Comparison of ENCODE assay signal across 8 cellular contexts in the genomic region with DNA sequence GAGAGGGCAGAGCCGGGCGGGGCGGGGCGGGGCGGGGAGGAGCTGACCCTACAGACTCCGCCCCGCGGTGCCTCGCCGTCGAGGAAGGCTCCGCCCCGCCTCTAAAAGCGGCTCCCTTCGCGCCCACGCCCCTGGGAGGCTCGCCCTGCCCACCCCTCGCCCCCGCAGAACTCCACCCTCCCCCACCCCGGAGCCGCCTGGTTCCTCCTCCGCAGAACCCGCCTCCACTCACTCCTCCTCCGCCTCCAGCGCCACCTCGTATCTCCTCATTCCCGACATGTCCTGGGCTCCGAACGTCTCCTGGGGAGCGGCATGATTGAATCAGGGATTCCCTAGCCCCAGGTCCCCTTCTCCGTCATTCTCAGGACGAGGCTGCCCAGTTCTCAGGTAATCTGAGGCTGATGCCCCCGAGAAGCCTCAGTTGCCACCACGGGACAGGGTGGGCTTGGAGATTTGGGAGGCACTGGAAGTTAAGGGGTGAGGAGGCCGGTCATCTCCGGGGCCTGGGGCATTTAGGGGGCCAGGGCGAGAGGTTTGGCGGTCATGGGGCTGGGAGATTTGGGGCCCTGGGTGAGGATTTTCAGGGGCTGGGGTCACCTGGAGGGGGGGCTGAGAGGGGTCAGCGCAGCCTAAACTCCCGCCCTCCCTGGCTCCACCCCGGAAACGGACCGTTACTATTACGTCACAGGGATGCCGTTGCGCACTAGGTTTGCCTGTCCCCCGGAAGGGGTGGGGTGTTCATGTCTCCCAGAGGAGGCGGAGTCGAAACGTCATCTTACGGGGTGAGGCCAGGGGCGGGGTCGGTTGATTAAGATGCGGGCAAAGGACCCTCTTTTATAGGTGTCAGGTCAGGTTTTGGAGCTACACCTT. TPM values are rescaled to one million over a fixed set of nuclear protein-coding genes. Genes with fewer than 3 reads are reported as not detected.
DNase-seq lines count a peak whose midpoint lies in the region; ATAC-seq, FAIRE-seq and TF ChIP-seq lines count a peak whose summit lies in the region.

No MANE protein-coding gene starts in this region.

- peak overlapping the region; percentile 82 for H3K27ac Mint-ChIP-seq in activated T-helper 2 cell treated with anti-CD3 and anti-CD28 coated beads, Interferon-gamma antibody, Interleukin-2, Interleukin-4, amounts not matched to agents 10 μg/mL and 5 μg/mL and 100 μg/mL, durations not matched to agents 14 hours and 24 hours and 36 hours
- H3K27ac Mint-ChIP-seq in naive thymus-derived CD4-positive, alpha-beta T cell = peak overlapping the region; percentile 86 to 98 (median 97)

- no peak for FAIRE-seq in D721Med (lab: Jason Lieb, UNC)

- H2AFZ ChIP-seq in fibroblast of lung (ENCODE audit: low read length) = peak overlapping the region; percentile 73

- peak overlapping the region; percentile 93 for H3K4me2 ChIP-seq in fibroblast of lung (ENCODE audit: extremely low read depth, insufficient read depth, low read length)

- H3K9ac ChIP-seq in fibroblast of lung (ENCODE audit: insufficient read depth, low read length) = peak overlapping the region; percentile 91

- intact Hi-C loops in activated T-helper 2 cell treated with anti-CD3 and anti-CD28 coated beads, Interferon-gamma antibody, Interleukin-2, Interleukin-4, amounts not matched to agents 10 μg/mL and 5 μg/mL and 100 μg/mL, durations not matched to agents 14 hours and 24 hours and 36 hours (cut with micrococcal nuclease) = loop anchor here (2.0 kb wide), 2 partner anchors 19 to 27 kb away; partner anchors contain the start of gene GALT
- intact Hi-C loops in naive thymus-derived CD4-positive, alpha-beta T cell (cut with micrococcal nuclease) = loop anchor here (1.0 to 10.0 kb wide), 23 partner anchors 19 to 1501 kb away; partner anchors contain the start of genes CREB3 (in 2 of the 2), DNAI1 (in 2 of the 2), DNAJB5 (in 2 of the 2) and FAM219A (in 2 of the 2)

- no peaks in the 10 kb centered on the region for H3K27me3 Mint-ChIP-seq in activated T-helper 2 cell treated with anti-CD3 and anti-CD28 coated beads, Interferon-gamma antibody, Interleukin-2, Interleukin-4, amounts not matched to agents 10 μg/mL and 5 μg/mL and 100 μg/mL, durations not matched to agents 14 hours and 24 hours and 36 hours (ENCODE audit: low read depth)
- no peaks in the 10 kb centered on the region for H3K27me3 Mint-ChIP-seq in naive thymus-derived CD4-positive, alpha-beta T cell

- H3K27me3 ChIP-seq in fibroblast of lung (ENCODE audit: control insufficient read depth, insufficient read depth, low read length) = no peaks in the 10 kb centered on the region
- no peaks in the 10 kb centered on the region for H3K27me3 ChIP-seq in naive thymus-derived CD4-positive, alpha-beta T cell (ENCODE audit: control insufficient read depth in 2 of 2, insufficient read depth in 2 of 2, low read length in 2 of 2)

- peak; percentile 94 for DNase-seq in D721Med (ENCODE audit: insufficient read length, low spot score)
- DNase-seq in LHCN-M2 (ENCODE audit: low read depth) = peak; percentile 92
- peak; percentile 100 for DNase-seq in RWPE1 (ENCODE audit: low spot score)
- peak; percentile 83 for DNase-seq in activated T-helper 2 cell treated with anti-CD3 and anti-CD28 coated beads, Interferon-gamma antibody, Interleukin-2, Interleukin-4, amounts not matched to agents 10 μg/mL and 5 μg/mL and 100 μg/mL, durations not matched to agents 14 hours and 24 hours and 36 hours (ENCODE audit: low spot score)
- peak; percentile 91 to 95 for DNase-seq in fibroblast of lung (ENCODE audit: low read depth in 2 of 2)
- DNase-seq in naive thymus-derived CD4-positive, alpha-beta T cell = peak; percentile 74 to 90 (median 84)
- peak; percentile 57 to 84 for DNase-seq in stimulated activated CD8-positive, alpha-beta memory T cell treated with anti-CD3 and anti-CD28 coated beads, Interleukin-7, amount 100 ng/mL, for 48 hours (ENCODE audit: extremely low read depth in 1 of 2, low read depth in 1 of 2)

- H3K36me3 ChIP-seq in fibroblast of lung (ENCODE audit: control insufficient read depth, insufficient read depth, low read length) = peaks cover 3% of the 10 kb centered on the region
- H3K36me3 ChIP-seq in naive thymus-derived CD4-positive, alpha-beta T cell (ENCODE audit: control insufficient read depth in 2 of 3, insufficient read depth in 3 of 3, low read length in 3 of 3) = peaks cover 0 to 10% (median 0%) of the 10 kb centered on the region in 3 experiments

- H3K4me3 ChIP-seq in fibroblast of lung (replicated peaks in 1 of 4; ENCODE audit: control extremely low read depth in 1 of 4, insufficient read depth in 1 of 4, low read depth in 3 of 4, low read length in 4 of 4) = peak overlapping the region; percentile 64 to 99 (median 92)
- peak overlapping the region; percentile 99 for H3K4me3 ChIP-seq in naive thymus-derived CD4-positive, alpha-beta T cell (ENCODE audit: low read length)

- peak overlapping the region; percentile 85 for H3K4me3 Mint-ChIP-seq in activated T-helper 2 cell treated with anti-CD3 and anti-CD28 coated beads, Interferon-gamma antibody, Interleukin-2, Interleukin-4, amounts not matched to agents 10 μg/mL and 5 μg/mL and 100 μg/mL, durations not matched to agents 14 hours and 24 hours and 36 hours (ENCODE audit: low read depth)
- H3K4me3 Mint-ChIP-seq in naive thymus-derived CD4-positive, alpha-beta T cell = peak overlapping the region; percentile 89 to 97 (median 94)

- no peaks in the 10 kb centered on the region for H4K20me1 ChIP-seq in fibroblast of lung (ENCODE audit: control insufficient read depth, extremely low read depth, insufficient read depth, low read length)

- peaks cover 9% of the 10 kb centered on the region for H3K4me1 ChIP-seq in fibroblast of lung (ENCODE audit: control insufficient read depth, extremely low read depth, insufficient read depth, low read length)
- peaks cover 33 to 40% of the 10 kb centered on the region in 2 donors for H3K4me1 ChIP-seq in naive thymus-derived CD4-positive, alpha-beta T cell (ENCODE audit: control insufficient read depth in 2 of 2, insufficient read depth in 2 of 2, low read length in 2 of 2)

- peaks cover 34% of the 10 kb centered on the region for H3K36me3 Mint-ChIP-seq in activated T-helper 2 cell treated with anti-CD3 and anti-CD28 coated beads, Interferon-gamma antibody, Interleukin-2, Interleukin-4, amounts not matched to agents 10 μg/mL and 5 μg/mL and 100 μg/mL, durations not matched to agents 14 hours and 24 hours and 36 hours (ENCODE audit: low read depth)
- peaks cover 0 to 44% (median 25%) of the 10 kb centered on the region in 5 donors for H3K36me3 Mint-ChIP-seq in naive thymus-derived CD4-positive, alpha-beta T cell

- POLR2A ChIA-PET in RWPE1 (lab: Yijun Ruan, JAX; ENCODE audit: low non-redundant PET) = interaction anchor here (1.3 kb wide), 2 partner anchors 14 to 19 kb away, joined by 4 read pairs; partner anchors contain the start of genes GALT and IL11RA
- POLR2A ChIA-PET in naive thymus-derived CD4-positive, alpha-beta T cell (lab: Charles Lee) = interaction anchor here (0.8 to 6.8 kb wide), 6 partner anchors 17 to 288 kb away, joined by 3 to 79 read pairs (median 10); partner anchors contain the start of genes GALT and SIGMAR1

- H3K4me1 Mint-ChIP-seq in activated T-helper 2 cell treated with anti-CD3 and anti-CD28 coated beads, Interferon-gamma antibody, Interleukin-2, Interleukin-4, amounts not matched to agents 10 μg/mL and 5 μg/mL and 100 μg/mL, durations not matched to agents 14 hours and 24 hours and 36 hours (ENCODE audit: low read depth) = peaks cover 34% of the 10 kb centered on the region
- H3K4me1 Mint-ChIP-seq in naive thymus-derived CD4-positive, alpha-beta T cell = peaks cover 37 to 58% (median 50%) of the 10 kb centered on the region in 7 donors

- ATAC-seq in GM21825 (IDR thresholded peaks at IDR 0.05; ENCODE audit: unreplicated experiment) = peak; percentile 68
- ATAC-seq in naive thymus-derived CD4-positive, alpha-beta T cell = peak; percentile 90

- CTCF ChIA-PET in RWPE1 (lab: Yijun Ruan, JAX) = interaction anchor here (0.6 kb wide), 1 partner anchor 230 kb away, joined by 3 read pairs; no protein-coding TSS in a partner anchor
- CTCF ChIA-PET in naive thymus-derived CD4-positive, alpha-beta T cell (lab: Charles Lee) = interaction anchor here (1.0 to 6.0 kb wide), 8 partner anchors 10 to 54 kb away, joined by 4 to 50 read pairs (median 7); partner anchors contain the start of genes GALT and SIGMAR1

- H3K79me2 ChIP-seq in fibroblast of lung (ENCODE audit: control insufficient read depth, insufficient read depth, low read length) = peaks cover 17% of the 10 kb centered on the region

- H3K27ac ChIP-seq in RWPE1 (peak overlapping the region; percentile 93), fibroblast of lung (ENCODE audit: insufficient read depth, low read length) (peak overlapping the region; percentile 99)
- peak overlapping the region; percentile 98 for H3K27ac ChIP-seq in naive thymus-derived CD4-positive, alpha-beta T cell (ENCODE audit: low read depth, low read length)

- no peaks in the 10 kb centered on the region for H3K9me3 ChIP-seq in fibroblast of lung (ENCODE audit: control insufficient read depth, insufficient read depth, low read depth, low read length)
- peaks cover 0 to 13% (median 0%) of the 10 kb centered on the region in 3 experiments for H3K9me3 ChIP-seq in naive thymus-derived CD4-positive, alpha-beta T cell (ENCODE audit: control insufficient read depth in 2 of 3, low read length in 3 of 3)

- no peak for TF ChIP-seq CTCF in D721Med (IDR thresholded peaks at IDR 0.05; ENCODE audit: insufficient read depth, missing control alignments)
- TF ChIP-seq CTCF in RWPE1 (conservative IDR thresholded peaks at IDR 0.05; ENCODE audit: low read depth) = no peak
- TF ChIP-seq CTCF in fibroblast of lung (conservative IDR thresholded peaks at IDR 0.05 in 1 of 2, IDR thresholded peaks at IDR 0.05 in 1 of 2; ENCODE audit: low read depth in 1 of 2, low read length in 2 of 2) = no peak

- peaks cover 9% of the 10 kb centered on the region for H3K9me3 Mint-ChIP-seq in activated T-helper 2 cell treated with anti-CD3 and anti-CD28 coated beads, Interferon-gamma antibody, Interleukin-2, Interleukin-4, amounts not matched to agents 10 μg/mL and 5 μg/mL and 100 μg/mL, durations not matched to agents 14 hours and 24 hours and 36 hours
- peaks cover 0 to 20% (median 10%) of the 10 kb centered on the region in 11 donors for H3K9me3 Mint-ChIP-seq in naive thymus-derived CD4-positive, alpha-beta T cell

RNA-seq across cellular contexts. Expression of gene CCL27, which starts 3.2 kb away (rescaled TPM):
- not detected in 2 replicates for total RNA-seq in LHCN-M2 (2014; rRNA removed)
- polyA plus RNA-seq in LHCN-M2 (2012) = not detected
- total RNA-seq in activated T-helper 2 cell treated with anti-CD3 and anti-CD28 coated beads, Interferon-gamma antibody, Interleukin-2, Interleukin-4, amounts not matched to agents 10 μg/mL and 5 μg/mL and 100 μg/mL, durations not matched to agents 14 hours and 24 hours and 36 hours = 0.25 and 0.55 TPM in 2 replicates
- total RNA-seq in fibroblast of lung = 0.26 TPM in 1 of 2 replicates, not detected in the other
- 0.09 TPM in 1 of 2 replicates, not detected in the other for polyA plus RNA-seq in fibroblast of lung
- 0.23 TPM in 1 of 2 replicates, not detected in the other for polyA plus RNA-seq in fibroblast of lung (2012)
- not detected in 2 replicates for polyA minus RNA-seq in fibroblast of lung (ENCODE audit: low replicate concordance)
- not detected for total RNA-seq in naive thymus-derived CD4-positive, alpha-beta T cell
- polyA plus RNA-seq in naive thymus-derived CD4-positive, alpha-beta T cell = not detected

RNA-seq across cellular contexts. Expression of gene IL11RA, which starts 13.6 kb away (rescaled TPM):
- total RNA-seq in LHCN-M2 (2014; rRNA removed) (15.7 and 19.9 TPM in 2 replicates), fibroblast of lung (6.9 and 8.2 TPM in 2 replicates)
- 16.4 TPM for polyA plus RNA-seq in LHCN-M2 (2012)
- 27.4 and 33.8 TPM in 2 replicates for total RNA-seq in activated T-helper 2 cell treated with anti-CD3 and anti-CD28 coated beads, Interferon-gamma antibody, Interleukin-2, Interleukin-4, amounts not matched to agents 10 μg/mL and 5 μg/mL and 100 μg/mL, durations not matched to agents 14 hours and 24 hours and 36 hours
- polyA plus RNA-seq in fibroblast of lung = 3.1 and 5.0 TPM in 2 replicates
- 5.8 and 6.1 TPM in 2 replicates for polyA plus RNA-seq in fibroblast of lung (2012)
- polyA minus RNA-seq in fibroblast of lung (ENCODE audit: low replicate concordance) = 3.9 and 8.7 TPM in 2 replicates
- total RNA-seq in naive thymus-derived CD4-positive, alpha-beta T cell = 100 to 1,000 TPM in 4 of 5 experiments, 10 to 100 TPM in 1; 81.7 to 185 (median 144) TPM
- 1 to 10 TPM; 8.5 to 8.6 TPM for polyA plus RNA-seq in naive thymus-derived CD4-positive, alpha-beta T cell

RNA-seq across cellular contexts. Expression of gene GALT, which starts 19.1 kb away (rescaled TPM):
- total RNA-seq in LHCN-M2 (2014; rRNA removed) (27.7 and 29.6 TPM in 2 replicates), fibroblast of lung (27.2 and 29.1 TPM in 2 replicates)
- 25.9 TPM for polyA plus RNA-seq in LHCN-M2 (2012)
- 74.3 and 78.4 TPM in 2 replicates for total RNA-seq in activated T-helper 2 cell treated with anti-CD3 and anti-CD28 coated beads, Interferon-gamma antibody, Interleukin-2, Interleukin-4, amounts not matched to agents 10 μg/mL and 5 μg/mL and 100 μg/mL, durations not matched to agents 14 hours and 24 hours and 36 hours
- polyA plus RNA-seq in fibroblast of lung = 13.9 and 20.1 TPM in 2 replicates
- 16.8 and 22.7 TPM in 2 replicates for polyA plus RNA-seq in fibroblast of lung (2012)
- 14.0 and 32.5 TPM in 2 replicates for polyA minus RNA-seq in fibroblast of lung (ENCODE audit: low replicate concordance)
- 100 to 1,000 TPM; 126 to 217 (median 162) TPM for total RNA-seq in naive thymus-derived CD4-positive, alpha-beta T cell
- polyA plus RNA-seq in naive thymus-derived CD4-positive, alpha-beta T cell = 10 to 100 TPM; 57.6 to 59.1 TPM

RNA-seq across cellular contexts. Expression of gene CCL19, which starts 25.5 kb away (rescaled TPM):
- total RNA-seq in LHCN-M2 (2014; rRNA removed) = not detected in 2 replicates
- not detected for polyA plus RNA-seq in LHCN-M2 (2012)
- total RNA-seq in activated T-helper 2 cell treated with anti-CD3 and anti-CD28 coated beads, Interferon-gamma antibody, Interleukin-2, Interleukin-4, amounts not matched to agents 10 μg/mL and 5 μg/mL and 100 μg/mL, durations not matched to agents 14 hours and 24 hours and 36 hours = not detected in 2 replicates
- not detected in 2 replicates for total RNA-seq in fibroblast of lung
- polyA plus RNA-seq in fibroblast of lung = not detected in 2 replicates
- polyA plus RNA-seq in fibroblast of lung (2012) = not detected in 2 replicates
- polyA minus RNA-seq in fibroblast of lung (ENCODE audit: low replicate concordance) = not detected in 2 replicates
- not detected for total RNA-seq in naive thymus-derived CD4-positive, alpha-beta T cell
- not detected for polyA plus RNA-seq in naive thymus-derived CD4-positive, alpha-beta T cell

RNA-seq across cellular contexts. Expression of gene SIGMAR1, which starts 28.0 kb away (rescaled TPM):
- total RNA-seq in LHCN-M2 (2014; rRNA removed) (222 and 273 TPM in 2 replicates), fibroblast of lung (23.4 and 52.5 TPM in 2 replicates)
- 123 TPM for polyA plus RNA-seq in LHCN-M2 (2012)
- 105 and 109 TPM in 2 replicates for total RNA-seq in activated T-helper 2 cell treated with anti-CD3 and anti-CD28 coated beads, Interferon-gamma antibody, Interleukin-2, Interleukin-4, amounts not matched to agents 10 μg/mL and 5 μg/mL and 100 μg/mL, durations not matched to agents 14 hours and 24 hours and 36 hours
- 61.2 and 87.2 TPM in 2 replicates for polyA plus RNA-seq in fibroblast of lung
- 90.1 and 133 TPM in 2 replicates for polyA plus RNA-seq in fibroblast of lung (2012)
- 114 and 160 TPM in 2 replicates for polyA minus RNA-seq in fibroblast of lung (ENCODE audit: low replicate concordance)
- total RNA-seq in naive thymus-derived CD4-positive, alpha-beta T cell = 10 to 100 TPM; 20.7 to 63.8 (median 46.0) TPM
- 100 to 1,000 TPM in 1 of 2 donors, 10 to 100 TPM in 1; 93.5 to 102 TPM for polyA plus RNA-seq in naive thymus-derived CD4-positive, alpha-beta T cell

Comparison
In these comparisons a context has a peak if more than half of its experiments do, and no peak if none do; other contexts are left out.
1. Peak in every context shown above with its lines: DNase-seq, ATAC-seq, H3K4me3 ChIP-seq and H3K27ac ChIP-seq.